Comparison of ENCODE assay signal across 1 cellular context in genomic region chr11:64778223-64778472, GRCh38.
TF ChIP-seq lines count a peak whose summit lies in the region.

No MANE protein-coding gene starts in this region.

TF ChIP-seq in HCT116, 20 proteins besides CTCF, POLR2A, EP300 and RAD21:
- TF ChIP-seq REST (IDR thresholded peaks at IDR 0.05; ENCODE audit: low read depth) (no peak), ZFX (IDR thresholded peaks at IDR 0.05) (peak; percentile 87; the same call in 1 of the 2 replicates)
